Comparison of ENCODE assay signal across 22 cellular contexts in the genomic region with DNA sequence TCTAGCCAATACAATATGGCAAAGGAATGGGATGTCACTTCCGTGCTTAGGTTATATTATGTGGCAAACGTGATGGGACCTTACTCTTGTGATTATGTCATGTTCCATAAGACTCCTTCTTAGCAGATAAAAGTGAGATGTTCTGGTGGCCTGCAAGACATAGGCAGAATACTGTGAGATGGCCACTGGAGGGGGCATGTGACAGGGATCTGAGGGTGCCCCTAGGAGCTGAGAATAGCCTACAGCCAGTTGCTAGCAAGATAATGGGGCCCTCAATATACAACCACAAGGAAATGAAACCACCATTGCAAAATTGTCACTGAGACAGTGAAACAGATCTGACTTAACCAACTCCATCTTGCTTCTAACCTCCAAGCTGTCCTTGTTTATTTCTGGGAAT.
DNase-seq lines count a peak whose midpoint lies in the region; ATAC-seq and TF ChIP-seq lines count a peak whose summit lies in the region.
"Had no signal": no experiment of that assay in that cellular context is flagged by ENCODE, and none has a peak within 500 bp of the region (broad histone marks: within the 10 kb centered on the region; RNA-seq: fewer than 3 reads in every experiment).

No MANE protein-coding gene starts in this region.

- no peaks in the 10 kb centered on the region for H3K4me1 Mint-ChIP-seq in T-helper 17 cell

- H3K36me3 Mint-ChIP-seq in T-helper 17 cell (ENCODE audit: low read depth): no peaks in the 10 kb centered on the region

- H2AFZ ChIP-seq in OCI-LY7 (ENCODE audit: low read length): peak overlapping the region; percentile 82

- peak; percentile 57 for TF ChIP-seq CTCF in OCI-LY7 (conservative IDR thresholded peaks at IDR 0.05; ENCODE audit: low read length)

- peaks cover 6% of the 10 kb centered on the region for H3K4me1 ChIP-seq in OCI-LY7 (ENCODE audit: insufficient read depth, low read length, poor library complexity, severe bottlenecking)
- H3K4me1 ChIP-seq: BLaER1 treated with 17β-estradiol and CSF1 and Interleukin-3, amounts not matched to agents 10 nM and 100 nM; gastrocnemius medialis; left lung had no signal

- H3K27ac ChIP-seq in OCI-LY7 (ENCODE audit: low read depth, low read length, poor library complexity, severe bottlenecking): no peak overlapping the region
- H3K27ac ChIP-seq: BLaER1 treated with 17β-estradiol and CSF1 and Interleukin-3, amounts not matched to agents 10 nM and 100 nM; brain microvascular endothelial cell; coronary artery; gastrocnemius medialis; left lung; RWPE1 had no signal

- ATAC-seq in GM19397 (IDR thresholded peaks at IDR 0.05; ENCODE audit: unreplicated experiment): peak; percentile 91
- ATAC-seq in T-helper 17 cell: no peak
- no peak for ATAC-seq in Right ventricle myocardium inferior
- ATAC-seq in activated CD4-positive, CD25-positive, alpha-beta regulatory T cell treated with anti-CD3 and anti-CD28 coated beads, Interleukin-2, amount 50 U/mL, for 24 hours: no peak
- ATAC-seq: activated T-cell treated with anti-CD3 and anti-CD28 coated beads, Interleukin-2, amount 50 U/mL, for 4 hours; gastrocnemius medialis; left lung; right cardiac atrium had no signal

- POLR2A ChIA-PET in OCI-LY7 (lab: Charles Lee): no interaction called here

- no peaks in the 10 kb centered on the region for H3K27me3 Mint-ChIP-seq in T-helper 17 cell
- H3K27me3 Mint-ChIP-seq: activated naive CD8-positive, alpha-beta T cell had no signal

- peaks cover 4% of the 10 kb centered on the region; the same call in 1 of the 2 replicates for H3K36me3 ChIP-seq in OCI-LY7 (ENCODE audit: insufficient read depth, low read length)
- H3K36me3 ChIP-seq: BLaER1 treated with 17β-estradiol and CSF1 and Interleukin-3, amounts not matched to agents 10 nM and 100 nM; brain microvascular endothelial cell; gastrocnemius medialis; left lung had no signal

- CTCF ChIA-PET in OCI-LY7 (lab: Charles Lee; ENCODE audit: unreplicated experiment): no interaction called here

- DNase-seq in NCI-H82 (lab: John Stamatoyannopoulos, UW): peak; percentile 4
- no peak for DNase-seq in NCI-H82 treated with DMSO at 0.1 percent for 48 hours (lab: John Stamatoyannopoulos, UW; ENCODE audit: unreplicated experiment)
- peak; percentile 62 for DNase-seq in OCI-LY7 (ENCODE audit: low spot score)
- DNase-seq in iPS-NIHi11 (ENCODE audit: low spot score): peak; percentile 26
- DNase-seq in T-helper 17 cell: no peak
- DNase-seq in Right ventricle myocardium inferior (ENCODE audit: missing footprints): no peak
- DNase-seq: 8988T; activated T-cell treated with anti-CD3 and anti-CD28 coated beads, Interleukin-2, amount 50 U/mL, for 4 hours; brain microvascular endothelial cell; gastrocnemius medialis; left lung; NCI-H1436 treated with DMSO at 0.1 percent for 48 hours; NCI-H774; right cardiac atrium; stimulated activated naive CD4-positive, alpha-beta T cell treated with Interleukin-2 at 50 U/mL for 16 hours; trophoblast cell had no signal

- no peak overlapping the region for H3K4me3 ChIP-seq in OCI-LY7 (ENCODE audit: low read depth, low read length, poor library complexity, severe bottlenecking)
- H3K4me3 ChIP-seq: BLaER1 treated with 17β-estradiol and CSF1 and Interleukin-3, amounts not matched to agents 10 nM and 100 nM; coronary artery; gastrocnemius medialis; left lung had no signal

- peaks cover 20% of the 10 kb centered on the region; the same call in 1 of the 2 replicates for H3K9me3 ChIP-seq in OCI-LY7 (ENCODE audit: low read length)
- H3K9me3 ChIP-seq in T-helper 17 cell (ENCODE audit: control insufficient read depth, low read length, poor library complexity, severe bottlenecking): peaks cover 3% of the 10 kb centered on the region
- H3K9me3 ChIP-seq: gastrocnemius medialis had no signal

- no peak overlapping the region for H3K27ac Mint-ChIP-seq in T-helper 17 cell
- H3K27ac Mint-ChIP-seq: activated naive CD8-positive, alpha-beta T cell had no signal

- no peak overlapping the region for H3K4me3 Mint-ChIP-seq in T-helper 17 cell
- H3K4me3 Mint-ChIP-seq: activated naive CD8-positive, alpha-beta T cell; activated T-cell treated with anti-CD3 and anti-CD28 coated beads, Interleukin-2, amount 50 U/mL, for 4 hours had no signal

- no TSS peak for BruUV-seq in OCI-LY7 (replicated peaks; lab: Mats Ljungman, UMichigan)

- H3K79me2 ChIP-seq in OCI-LY7 (ENCODE audit: insufficient read depth, low read depth, low read length): no peaks in the 10 kb centered on the region

- H3K9me2 ChIP-seq in OCI-LY7 (ENCODE audit: insufficient read depth, low read length): no peaks in the 10 kb centered on the region

- H3K4me2 ChIP-seq in OCI-LY7 (ENCODE audit: low read length): no peak overlapping the region; the same call in 1 of the 2 replicates
- H3K4me2 ChIP-seq: BLaER1 treated with 17β-estradiol and CSF1 and Interleukin-3, amounts not matched to agents 10 nM and 100 nM had no signal

- no peaks in the 10 kb centered on the region for H4K20me1 ChIP-seq in OCI-LY7 (ENCODE audit: insufficient read depth, low read length)
- H4K20me1 ChIP-seq: BLaER1 treated with 17β-estradiol and CSF1 and Interleukin-3, amounts not matched to agents 10 nM and 100 nM had no signal

- intact Hi-C loops in OCI-LY7 (cut with micrococcal nuclease; ENCODE audit: unreplicated experiment): no loop called here
- intact Hi-C loops in Right ventricle myocardium inferior (cut with DNase I): no loop called here

Comparison
In these comparisons a context has a peak if more than half of its experiments do, and no peak if none do; other contexts are left out.
1. DNase-seq: peak in NCI-H82 (single experiment), OCI-LY7 (single experiment) and iPS-NIHi11 (single experiment); none in NCI-H82 treated with DMSO at 0.1 percent for 48 hours (single experiment), T-helper 17 cell (0 of 3) and Right ventricle myocardium inferior (single experiment).